Comparison of ENCODE assay signal across 1 cellular context in the genomic region with DNA sequence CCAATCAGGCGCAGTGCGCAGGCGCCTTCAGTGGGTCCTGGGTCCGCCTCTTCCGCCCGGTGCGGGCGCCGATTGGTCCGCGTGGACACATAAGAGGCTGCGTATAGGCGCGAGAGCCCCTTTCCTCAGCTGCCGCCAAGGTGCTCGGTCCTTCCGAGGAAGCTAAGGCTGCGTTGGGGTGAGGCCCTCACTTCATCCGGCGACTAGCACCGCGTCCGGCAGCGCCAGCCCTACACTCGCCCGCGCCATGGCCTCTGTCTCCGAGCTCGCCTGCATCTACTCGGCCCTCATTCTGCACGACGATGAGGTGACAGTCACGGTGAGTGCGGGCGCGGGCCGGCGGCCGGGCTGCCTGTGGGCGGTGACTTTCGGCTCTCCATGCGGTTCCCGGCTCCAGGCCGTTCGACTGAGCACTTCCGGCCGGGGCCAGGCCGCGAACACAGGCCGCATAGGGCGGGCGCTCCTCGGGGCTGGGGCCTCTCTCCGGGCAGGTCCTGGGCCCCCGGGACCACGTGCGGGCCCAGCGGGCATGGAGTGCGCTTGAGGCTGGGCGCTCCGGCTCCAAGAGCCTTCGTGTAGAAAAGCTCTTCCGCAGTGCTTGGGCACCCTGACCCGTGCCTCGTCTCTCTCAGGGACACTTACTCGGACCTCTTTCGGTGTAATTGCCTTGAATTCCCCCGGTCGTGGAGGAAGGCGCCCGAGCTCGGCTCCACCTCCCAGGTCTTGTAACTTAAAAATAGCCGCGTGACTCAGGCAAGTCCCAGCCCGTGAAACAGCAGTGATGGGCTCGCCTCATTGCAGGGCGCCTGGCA.
TF ChIP-seq lines count a peak whose summit lies in the region.

RPLP1 (plus strand) TSS at position 117 of the 812 bp plus-strand sequence; CDS start at position 248, 131 bp downstream.

TF ChIP-seq in HepG2, 621 proteins besides CTCF, POLR2A, EP300 and RAD21 (continued from another document and continues in another):
- TF ChIP-seq ZMYM3 (CRISPR knock-in tag; IDR thresholded peaks at IDR 0.05) (0 out of 2 replicates have a peak, but pooled peaks have one; percentile 37), HMG20B (CRISPR knock-in tag; conservative IDR thresholded peaks at IDR 0.05) (no peak), ZNF674 (CRISPR knock-in tag; IDR thresholded peaks at IDR 0.05; ENCODE audit: low read depth) (0 out of 2 replicates have a peak, but pooled peaks have one; percentile 53), SMARCE1 (IDR thresholded peaks at IDR 0.05; ENCODE audit: borderline replicate concordance) (no peak), ZNF770 (CRISPR knock-in tag; IDR thresholded peaks at IDR 0.05) (peak; percentile 56), HOXA3 (CRISPR knock-in tag; IDR thresholded peaks at IDR 0.05) (peak; percentile 60; the same call in 1 of the 2 replicates), ZNF138 (CRISPR knock-in tag; IDR thresholded peaks at IDR 0.05; ENCODE audit: low read depth) (peak; percentile 68), ZNF782 (CRISPR knock-in tag; IDR thresholded peaks at IDR 0.05; ENCODE audit: borderline replicate concordance) (no peak; the same call in 1 of the 2 replicates), THAP11 (CRISPR knock-in tag; IDR thresholded peaks at IDR 0.05) (peak; percentile 85), ZNF468 (CRISPR knock-in tag; IDR thresholded peaks at IDR 0.05) (peak; percentile 79; the same call in 1 of the 2 replicates), ZNF33B (CRISPR knock-in tag; IDR thresholded peaks at IDR 0.05) (no peak), HCFC1 (IDR thresholded peaks at IDR 0.05; ENCODE audit: low read depth, low read length) (no peak), ZNF326 (CRISPR knock-in tag; IDR thresholded peaks at IDR 0.05; ENCODE audit: borderline replicate concordance) (no peak; the same call in 1 of the 2 replicates), AFF4 (CRISPR knock-in tag; IDR thresholded peaks at IDR 0.05) (peak; percentile 91), JARID2 (CRISPR knock-in tag; IDR thresholded peaks at IDR 0.05; ENCODE audit: insufficient replicate concordance) (no peak), SIN3A (IDR thresholded peaks at IDR 0.05; ENCODE audit: borderline replicate concordance, low read depth, low read length) (peak; percentile 91; the same call in 1 of the 2 replicates), ZBTB33 (CRISPR knock-in tag; IDR thresholded peaks at IDR 0.05) (no peak), STAG1 (CRISPR knock-in tag; IDR thresholded peaks at IDR 0.05) (peak; percentile 4; the same call in 1 of the 2 replicates), MATR3 (CRISPR knock-in tag; IDR thresholded peaks at IDR 0.05) (no peak), HOXA9 (CRISPR knock-in tag; IDR thresholded peaks at IDR 0.05; ENCODE audit: borderline replicate concordance) (no peak), CBFB (CRISPR knock-in tag; IDR thresholded peaks at IDR 0.05) (no peak; the same call in 1 of the 2 replicates), ZBTB42 (CRISPR knock-in tag; IDR thresholded peaks at IDR 0.05) (no peak), PTBP1 (IDR thresholded peaks at IDR 0.05; ENCODE audit: low read depth, low read length, poor library complexity, severe bottlenecking) (no peak), ZNF850 (CRISPR knock-in tag; conservative IDR thresholded peaks at IDR 0.05) (no peak), LCORL (IDR thresholded peaks at IDR 0.05) (no peak), LCORL (CRISPR knock-in tag; IDR thresholded peaks at IDR 0.05) (peak; percentile 20; the same call in 1 of the 2 replicates), ZNF17 (CRISPR knock-in tag; IDR thresholded peaks at IDR 0.05) (no peak), ZFX (CRISPR knock-in tag; IDR thresholded peaks at IDR 0.05; ENCODE audit: low read depth) (peak; percentile 100), GRHL1 (CRISPR knock-in tag; conservative IDR thresholded peaks at IDR 0.05) (no peak), ZNF607 (CRISPR knock-in tag; IDR thresholded peaks at IDR 0.05; ENCODE audit: borderline replicate concordance) (peak; percentile 79), MEIS1 (CRISPR knock-in tag; IDR thresholded peaks at IDR 0.05; ENCODE audit: borderline replicate concordance) (no peak), TEAD3 (CRISPR knock-in tag; optimal IDR thresholded peaks at IDR 0.05; ENCODE audit: borderline replicate concordance) (no peak), ZZZ3 (CRISPR knock-in tag; IDR thresholded peaks at IDR 0.05; ENCODE audit: borderline replicate concordance) (no peak; the same call in 1 of the 2 replicates), GZF1 (CRISPR knock-in tag; IDR thresholded peaks at IDR 0.05) (peak; percentile 89)
- TF ChIP-seq, protein P1, sequence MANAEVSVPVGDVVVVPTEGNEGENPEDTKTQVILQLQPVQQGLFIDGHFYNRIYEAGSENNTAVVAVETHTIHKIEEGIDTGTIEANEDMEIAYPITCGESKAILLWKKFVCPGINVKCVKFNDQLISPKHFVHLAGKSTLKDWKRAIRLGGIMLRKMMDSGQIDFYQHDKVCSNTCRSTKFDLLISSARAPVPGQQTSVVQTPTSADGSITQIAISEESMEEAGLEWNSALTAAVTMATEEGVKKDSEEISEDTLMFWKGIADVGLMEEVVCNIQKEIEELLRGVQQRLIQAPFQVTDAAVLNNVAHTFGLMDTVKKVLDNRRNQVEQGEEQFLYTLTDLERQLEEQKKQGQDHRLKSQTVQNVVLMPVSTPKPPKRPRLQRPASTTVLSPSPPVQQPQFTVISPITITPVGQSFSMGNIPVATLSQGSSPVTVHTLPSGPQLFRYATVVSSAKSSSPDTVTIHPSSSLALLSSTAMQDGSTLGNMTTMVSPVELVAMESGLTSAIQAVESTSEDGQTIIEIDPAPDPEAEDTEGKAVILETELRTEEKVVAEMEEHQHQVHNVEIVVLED (CRISPR knock-in tag; IDR thresholded peaks at IDR 0.05; ENCODE audit: borderline replicate concordance), result peak; percentile 55; the same call in 1 of the 2 replicates
- TF ChIP-seq, protein P2, sequence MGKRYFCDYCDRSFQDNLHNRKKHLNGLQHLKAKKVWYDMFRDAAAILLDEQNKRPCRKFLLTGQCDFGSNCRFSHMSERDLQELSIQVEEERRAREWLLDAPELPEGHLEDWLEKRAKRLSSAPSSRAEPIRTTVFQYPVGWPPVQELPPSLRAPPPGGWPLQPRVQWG (CRISPR knock-in tag; IDR thresholded peaks at IDR 0.05; ENCODE audit: borderline replicate concordance, low read depth), result no peak
- TF ChIP-seq, protein P3, sequence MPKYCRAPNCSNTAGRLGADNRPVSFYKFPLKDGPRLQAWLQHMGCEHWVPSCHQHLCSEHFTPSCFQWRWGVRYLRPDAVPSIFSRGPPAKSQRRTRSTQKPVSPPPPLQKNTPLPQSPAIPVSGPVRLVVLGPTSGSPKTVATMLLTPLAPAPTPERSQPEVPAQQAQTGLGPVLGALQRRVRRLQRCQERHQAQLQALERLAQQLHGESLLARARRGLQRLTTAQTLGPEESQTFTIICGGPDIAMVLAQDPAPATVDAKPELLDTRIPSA (CRISPR knock-in tag; IDR thresholded peaks at IDR 0.05; ENCODE audit: borderline replicate concordance), result peak; percentile 76; the same call in 1 of the 2 replicates
- TF ChIP-seq, protein P4, sequence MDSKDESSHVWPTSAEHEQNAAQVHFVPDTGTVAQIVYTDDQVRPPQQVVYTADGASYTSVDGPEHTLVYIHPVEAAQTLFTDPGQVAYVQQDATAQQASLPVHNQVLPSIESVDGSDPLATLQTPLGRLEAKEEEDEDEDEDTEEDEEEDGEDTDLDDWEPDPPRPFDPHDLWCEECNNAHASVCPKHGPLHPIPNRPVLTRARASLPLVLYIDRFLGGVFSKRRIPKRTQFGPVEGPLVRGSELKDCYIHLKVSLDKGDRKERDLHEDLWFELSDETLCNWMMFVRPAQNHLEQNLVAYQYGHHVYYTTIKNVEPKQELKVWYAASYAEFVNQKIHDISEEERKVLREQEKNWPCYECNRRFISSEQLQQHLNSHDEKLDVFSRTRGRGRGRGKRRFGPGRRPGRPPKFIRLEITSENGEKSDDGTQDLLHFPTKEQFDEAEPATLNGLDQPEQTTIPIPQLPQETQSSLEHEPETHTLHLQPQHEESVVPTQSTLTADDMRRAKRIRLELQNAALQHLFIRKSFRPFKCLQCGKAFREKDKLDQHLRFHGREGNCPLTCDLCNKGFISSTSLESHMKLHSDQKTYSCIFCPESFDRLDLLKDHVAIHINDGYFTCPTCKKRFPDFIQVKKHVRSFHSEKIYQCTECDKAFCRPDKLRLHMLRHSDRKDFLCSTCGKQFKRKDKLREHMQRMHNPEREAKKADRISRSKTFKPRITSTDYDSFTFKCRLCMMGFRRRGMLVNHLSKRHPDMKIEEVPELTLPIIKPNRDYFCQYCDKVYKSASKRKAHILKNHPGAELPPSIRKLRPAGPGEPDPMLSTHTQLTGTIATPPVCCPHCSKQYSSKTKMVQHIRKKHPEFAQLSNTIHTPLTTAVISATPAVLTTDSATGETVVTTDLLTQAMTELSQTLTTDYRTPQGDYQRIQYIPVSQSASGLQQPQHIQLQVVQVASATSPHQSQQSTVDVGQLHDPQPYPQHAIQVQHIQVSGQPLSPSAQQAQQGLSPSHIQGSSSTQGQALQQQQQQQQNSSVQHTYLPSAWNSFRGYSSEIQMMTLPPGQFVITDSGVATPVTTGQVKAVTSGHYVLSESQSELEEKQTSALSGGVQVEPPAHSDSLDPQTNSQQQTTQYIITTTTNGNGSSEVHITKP (CRISPR knock-in tag; IDR thresholded peaks at IDR 0.05; ENCODE audit: low read depth), result no peak
- TF ChIP-seq, protein P5, sequence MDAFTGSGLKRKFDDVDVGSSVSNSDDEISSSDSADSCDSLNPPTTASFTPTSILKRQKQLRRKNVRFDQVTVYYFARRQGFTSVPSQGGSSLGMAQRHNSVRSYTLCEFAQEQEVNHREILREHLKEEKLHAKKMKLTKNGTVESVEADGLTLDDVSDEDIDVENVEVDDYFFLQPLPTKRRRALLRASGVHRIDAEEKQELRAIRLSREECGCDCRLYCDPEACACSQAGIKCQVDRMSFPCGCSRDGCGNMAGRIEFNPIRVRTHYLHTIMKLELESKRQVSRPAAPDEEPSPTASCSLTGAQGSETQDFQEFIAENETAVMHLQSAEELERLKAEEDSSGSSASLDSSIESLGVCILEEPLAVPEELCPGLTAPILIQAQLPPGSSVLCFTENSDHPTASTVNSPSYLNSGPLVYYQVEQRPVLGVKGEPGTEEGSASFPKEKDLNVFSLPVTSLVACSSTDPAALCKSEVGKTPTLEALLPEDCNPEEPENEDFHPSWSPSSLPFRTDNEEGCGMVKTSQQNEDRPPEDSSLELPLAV (CRISPR knock-in tag; conservative IDR thresholded peaks at IDR 0.05; ENCODE audit: low read depth), result no peak
